In the genomic region with DNA sequence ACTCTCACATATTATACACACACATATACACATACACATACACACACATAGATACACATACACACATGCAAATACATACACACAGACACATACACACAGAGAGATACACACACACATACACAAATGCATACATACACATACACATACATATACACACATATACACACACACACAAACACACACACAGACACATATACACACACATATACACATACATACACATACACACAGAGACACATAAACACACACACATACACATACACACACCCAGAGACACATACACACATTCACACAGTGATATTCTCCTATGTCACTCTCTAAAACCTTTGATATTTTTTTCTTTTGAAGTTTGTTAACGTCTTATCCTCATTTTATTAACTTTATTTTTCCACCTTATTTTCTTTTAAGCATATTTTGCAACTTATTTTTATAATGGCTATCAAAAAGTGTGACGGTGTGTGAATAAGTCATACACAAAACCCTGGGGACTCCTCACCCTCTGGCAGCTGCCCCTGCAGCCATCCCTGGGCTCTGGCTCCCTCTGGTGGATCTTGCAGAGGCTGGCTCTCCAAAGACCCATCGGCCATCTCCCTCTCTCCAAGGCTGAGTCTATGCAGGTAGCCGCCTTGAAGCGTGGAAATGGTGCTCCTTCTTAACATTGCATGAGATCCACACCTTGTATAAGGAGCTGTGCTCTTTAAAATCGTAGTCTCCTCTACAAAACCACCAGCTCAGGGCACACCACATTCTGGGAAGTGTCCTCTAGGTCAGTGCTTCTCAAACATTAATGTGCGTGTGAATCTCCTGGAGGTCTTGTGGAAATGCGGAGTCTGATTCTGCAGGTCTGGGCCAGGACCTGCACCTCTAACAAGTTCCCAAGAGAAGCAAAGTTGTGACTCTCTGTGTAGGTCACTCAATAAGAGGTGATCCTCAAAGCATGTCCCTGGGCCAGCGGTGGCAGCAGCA, we compare ENCODE assay signal across 8 cellular contexts. TPM values are rescaled to one million over a fixed set of nuclear protein-coding genes. Genes with fewer than 3 reads are reported as not detected.
DNase-seq lines count a peak whose midpoint lies in the region; ATAC-seq and TF ChIP-seq lines count a peak whose summit lies in the region.

No MANE protein-coding gene starts in this region.

- no peak overlapping the region for H3K27ac Mint-ChIP-seq in naive B cell

- no peaks in the 10 kb centered on the region for H3K4me1 Mint-ChIP-seq in naive B cell

- peaks cover 6 to 12% (median 11%) of the 10 kb centered on the region in 3 donors for H3K27me3 Mint-ChIP-seq in naive B cell

- DNase-seq in G401 (ENCODE audit: low spot score) = peak; percentile 27
- peak; percentile 43 for DNase-seq in NCI-H510A (lab: John Stamatoyannopoulos, UW)
- peak; percentile 69 for DNase-seq in activated CD8-positive, alpha-beta memory T cell treated with anti-CD3 and anti-CD28 coated beads for 24 hours
- no peak for DNase-seq in epithelial cell of proximal tubule (ENCODE audit: low read depth)
- DNase-seq in naive B cell = peak; percentile 26
- peak; percentile 8 to 33 (median 10) for DNase-seq in stimulated activated naive CD4-positive, alpha-beta T cell (lab: John Stamatoyannopoulos, UW)

- ATAC-seq in HG02798 (IDR thresholded peaks at IDR 0.05; ENCODE audit: poor library complexity, unreplicated experiment) (peak; percentile 77), naive B cell (ENCODE audit: low read depth in 2 of 2) (peak; percentile 41 to 43), GM21447 (IDR thresholded peaks at IDR 0.05; ENCODE audit: unreplicated experiment) (no peak)

- H3K4me3 Mint-ChIP-seq in naive B cell = no peak overlapping the region

- no peaks in the 10 kb centered on the region for H3K9me3 Mint-ChIP-seq in naive B cell

- H3K4me3 ChIP-seq in epithelial cell of proximal tubule (ENCODE audit: low read depth, low read length) = no peak overlapping the region

- in situ Hi-C loops in G401 (cut with HindIII; ENCODE audit: low sequenced_read_pairs) = no loop called here

- peak; percentile 99 for TF ChIP-seq CTCF in epithelial cell of proximal tubule (conservative IDR thresholded peaks at IDR 0.05; ENCODE audit: low read depth, low read length)

- H3K36me3 Mint-ChIP-seq in naive B cell = no peaks in the 10 kb centered on the region

RNA-seq across cellular contexts. Expression of a gene that starts 4.1 kb away (rescaled TPM):
- total RNA-seq in G401 (2014; rRNA removed; shearing (Covaris generic)) = not detected in 2 replicates
- total RNA-seq in epithelial cell of proximal tubule = not detected in 2 replicates
- polyA plus RNA-seq in naive B cell (ENCODE audit: low read depth in 6 of 6) = not detected
